In the genomic region with DNA sequence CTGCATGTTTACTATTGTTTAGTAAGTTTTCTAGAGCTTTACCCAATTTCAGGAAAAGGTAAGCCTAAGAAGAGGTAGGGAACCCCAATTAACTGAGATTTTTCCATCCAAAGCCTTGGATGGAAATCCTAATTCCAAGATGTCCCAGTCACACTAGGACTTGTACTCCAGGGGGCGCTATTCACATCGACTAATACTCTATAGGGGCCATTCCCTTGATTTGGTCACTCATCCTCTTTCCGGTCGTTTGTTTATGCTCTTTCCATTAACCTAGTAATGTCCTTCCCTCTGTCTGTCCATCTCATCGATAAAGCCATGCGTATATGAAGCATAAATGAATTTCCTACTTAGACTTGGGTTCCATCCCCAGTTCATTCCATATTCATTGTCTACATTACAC, we compare ENCODE assay signal across 1 cellular context.
TF ChIP-seq lines count a peak whose summit lies in the region.

No MANE protein-coding gene starts in this region.

TF ChIP-seq in IMR-90, 13 proteins besides CTCF, POLR2A, EP300 and RAD21 (continued from another document):
- TF ChIP-seq, protein P1, sequence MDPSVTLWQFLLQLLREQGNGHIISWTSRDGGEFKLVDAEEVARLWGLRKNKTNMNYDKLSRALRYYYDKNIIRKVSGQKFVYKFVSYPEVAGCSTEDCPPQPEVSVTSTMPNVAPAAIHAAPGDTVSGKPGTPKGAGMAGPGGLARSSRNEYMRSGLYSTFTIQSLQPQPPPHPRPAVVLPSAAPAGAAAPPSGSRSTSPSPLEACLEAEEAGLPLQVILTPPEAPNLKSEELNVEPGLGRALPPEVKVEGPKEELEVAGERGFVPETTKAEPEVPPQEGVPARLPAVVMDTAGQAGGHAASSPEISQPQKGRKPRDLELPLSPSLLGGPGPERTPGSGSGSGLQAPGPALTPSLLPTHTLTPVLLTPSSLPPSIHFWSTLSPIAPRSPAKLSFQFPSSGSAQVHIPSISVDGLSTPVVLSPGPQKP (IDR thresholded peaks at IDR 0.05; ENCODE audit: borderline replicate concordance, low read depth, low read length), result no peak
TF ChIP-seq in IMR-90: peak in this region for 0.
